In genomic region chr4:154579927-154580326, GRCh38 we compare ENCODE assay signal across 29 cellular contexts. TPM values are rescaled to one million over a fixed set of nuclear protein-coding genes. Genes with fewer than 3 reads are reported as not detected.
"Had no signal": no experiment of that assay in that cellular context is flagged by ENCODE, and none has a peak within 500 bp of the region (broad histone marks: within the 10 kb centered on the region; RNA-seq: fewer than 3 reads in every experiment).

No MANE protein-coding gene starts in this region.

- H3K27ac ChIP-seq: stomach, suprapubic skin, testis, thoracic aorta, thyroid gland, tibial artery, transverse colon, upper lobe of left lung, upper lobe of right lung, uterus, vagina had no signal

- H3K9me3 ChIP-seq: stomach, suprapubic skin, testis, thoracic aorta, thyroid gland, tibial artery, transverse colon, upper lobe of left lung, upper lobe of right lung, uterus, vagina had no signal

- H3K4me1 ChIP-seq: stomach, suprapubic skin, testis, thyroid gland, tibial artery, transverse colon, upper lobe of left lung, upper lobe of right lung, uterus, vagina had no signal

- H3K36me3 ChIP-seq: stomach, suprapubic skin, thoracic aorta, thyroid gland, tibial artery, transverse colon, upper lobe of left lung, upper lobe of right lung, uterus, vagina had no signal

- FAIRE-seq: urothelium cell line had no signal

- ATAC-seq: stimulated activated effector memory CD8-positive, alpha-beta T cell treated with anti-CD3 and anti-CD28 coated beads, Interleukin-12 subunit alpha, Interleukin-12 subunit beta, amount 100 ng/mL, for 72 hours; stimulated activated memory B cell treated with anti-CD40 and anti-IgM and Interleukin-4, amounts not matched to agents 10 μg/mL and 1 μg/mL and 100 μg/mL, for 72 hours; stimulated activated naive B cell treated with anti-CD40 and anti-IgM and Interleukin-4, amounts not matched to agents 10 μg/mL and 1 μg/mL and 100 μg/mL, for 72 hours; stimulated activated naive CD8-positive, alpha-beta T cell treated with anti-CD3 and anti-CD28 coated beads, Interleukin-15, amount 100 ng/mL, for 72 hours; stimulated activated naive CD8-positive, alpha-beta T cell treated with anti-CD3 and anti-CD28 coated beads, Interleukin-15, Interleukin-2, amounts not matched to agents 100 U/mL and 50 U/mL, for 24 hours; upper lobe of right lung had no signal

- H3K4me3 ChIP-seq: stomach, suprapubic skin, testis, thoracic aorta, thyroid gland, tibial artery, transverse colon, upper lobe of left lung, upper lobe of right lung, uterus, vagina had no signal

- H3K27me3 ChIP-seq: testis, thyroid gland, upper lobe of left lung, uterus, vagina had no signal

- DNase-seq: stimulated activated CD4-positive, alpha-beta T cell treated with anti-CD3 and anti-CD28 coated beads, Interleukin-2, amount 100 ng/mL, for 48 hours; stimulated activated CD4-positive, alpha-beta T cell treated with anti-CD3 and anti-CD28 coated beads, Interleukin-4, amount 100 ng/mL, for 1 hour; stimulated activated CD4-positive, alpha-beta T cell treated with anti-CD3 and anti-CD28 coated beads, Interleukin-4, amount 100 ng/mL, for 24 hours; stimulated activated CD4-positive, alpha-beta T cell treated with anti-CD3 and anti-CD28 coated beads, Interleukin-4, amount 100 ng/mL, for 4 hours; stimulated activated CD8-positive, alpha-beta memory T cell treated with anti-CD3 and anti-CD28 coated beads, Interleukin-4, amount 100 ng/mL, for 48 hours; stimulated activated naive B cell treated with anti-CD40 and anti-IgM and Interleukin-4, amounts not matched to agents 10 μg/mL and 1 μg/mL and 100 μg/mL, for 72 hours; stimulated activated naive CD4-positive, alpha-beta T cell; stimulated activated naive CD4-positive, alpha-beta T cell treated with Interleukin-2 at 50 U/mL for 16 hours; stimulated activated naive CD8-positive, alpha-beta T cell treated with anti-CD3 and anti-CD28 coated beads, Interleukin-15, amount 100 ng/mL, for 72 hours; stimulated activated naive CD8-positive, alpha-beta T cell treated with anti-CD3 and anti-CD28 coated beads, Interleukin-15, Interleukin-2, amounts not matched to agents 100 U/mL and 50 U/mL, for 24 hours; stomach; substantia nigra; testis; thyroid gland; tibial artery; transverse colon; trophoblast cell; upper lobe of left lung; upper lobe of right lung; uterus had no signal

RNA-seq across cellular contexts. Expression of gene FGA, which starts 10.6 kb away (rescaled TPM):
- total RNA-seq: subcutaneous adipose tissue, temporal lobe, thoracic aorta, thyroid gland, transverse colon, urinary bladder, vagina had no signal

RNA-seq across cellular contexts. Expression of gene FGB, which starts 17.1 kb away (rescaled TPM):
- total RNA-seq: subcutaneous adipose tissue, temporal lobe, thoracic aorta, transverse colon, urinary bladder, vagina had no signal

RNA-seq across cellular contexts. Expression of gene FGG, which starts 32.5 kb away (rescaled TPM):
- total RNA-seq: subcutaneous adipose tissue, temporal lobe, thoracic aorta, thyroid gland, transverse colon, urinary bladder, vagina had no signal
